ENCODE assay signal across 1 cellular context in genomic region chr1:21100496-21100895, GRCh38.
TF ChIP-seq lines count a peak whose summit lies in the region.

No MANE protein-coding gene starts in this region.

TF ChIP-seq in K562, 482 proteins besides CTCF, POLR2A, EP300 and RAD21 (continued from another document):
- TF ChIP-seq ZNF655 (CRISPR knock-in tag; IDR thresholded peaks at IDR 0.05), result no peak
- peak; percentile 80 for TF ChIP-seq ATF3 (IDR thresholded peaks at IDR 0.05)
- no peak for TF ChIP-seq ATF3 (CRISPR knock-in tag; conservative IDR thresholded peaks at IDR 0.05)
- TF ChIP-seq, protein P1, sequence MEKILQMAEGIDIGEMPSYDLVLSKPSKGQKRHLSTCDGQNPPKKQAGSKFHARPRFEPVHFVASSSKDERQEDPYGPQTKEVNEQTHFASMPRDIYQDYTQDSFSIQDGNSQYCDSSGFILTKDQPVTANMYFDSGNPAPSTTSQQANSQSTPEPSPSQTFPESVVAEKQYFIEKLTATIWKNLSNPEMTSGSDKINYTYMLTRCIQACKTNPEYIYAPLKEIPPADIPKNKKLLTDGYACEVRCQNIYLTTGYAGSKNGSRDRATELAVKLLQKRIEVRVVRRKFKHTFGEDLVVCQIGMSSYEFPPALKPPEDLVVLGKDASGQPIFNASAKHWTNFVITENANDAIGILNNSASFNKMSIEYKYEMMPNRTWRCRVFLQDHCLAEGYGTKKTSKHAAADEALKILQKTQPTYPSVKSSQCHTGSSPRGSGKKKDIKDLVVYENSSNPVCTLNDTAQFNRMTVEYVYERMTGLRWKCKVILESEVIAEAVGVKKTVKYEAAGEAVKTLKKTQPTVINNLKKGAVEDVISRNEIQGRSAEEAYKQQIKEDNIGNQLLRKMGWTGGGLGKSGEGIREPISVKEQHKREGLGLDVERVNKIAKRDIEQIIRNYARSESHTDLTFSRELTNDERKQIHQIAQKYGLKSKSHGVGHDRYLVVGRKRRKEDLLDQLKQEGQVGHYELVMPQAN (IDR thresholded peaks at IDR 0.05; ENCODE audit: borderline replicate concordance), result no peak
- TF ChIP-seq HMG20A (CRISPR knock-in tag; conservative IDR thresholded peaks at IDR 0.05), result no peak
- no peak for TF ChIP-seq DDX20 (tag; IDR thresholded peaks at IDR 0.05; ENCODE audit: low read depth)
- TF ChIP-seq FOXA3 (CRISPR knock-in tag; conservative IDR thresholded peaks at IDR 0.05 in 1 of 2, IDR thresholded peaks at IDR 0.05 in 1 of 2), result no peak
- TF ChIP-seq CEBPB (tag; IDR thresholded peaks at IDR 0.05), result peak; percentile 80
- TF ChIP-seq HDGF (IDR thresholded peaks at IDR 0.05), result no peak
- TF ChIP-seq ZKSCAN1 (IDR thresholded peaks at IDR 0.05; ENCODE audit: low read depth, low read length), result no peak
- no peak for TF ChIP-seq TCFL5 (CRISPR knock-in tag; conservative IDR thresholded peaks at IDR 0.05)
- no peak for TF ChIP-seq CTBP1 (IDR thresholded peaks at IDR 0.05; ENCODE audit: borderline replicate concordance)
- TF ChIP-seq ZNF140 (CRISPR knock-in tag; IDR thresholded peaks at IDR 0.05), result no peak
- no peak for TF ChIP-seq MYC (IDR thresholded peaks at IDR 0.05; ENCODE audit: low read depth, low read length)
- TF ChIP-seq MYC (CRISPR knock-in tag; IDR thresholded peaks at IDR 0.05; ENCODE audit: borderline replicate concordance, low read depth), result no peak
- no peak for TF ChIP-seq ZBTB33 (CRISPR knock-in tag; IDR thresholded peaks at IDR 0.05)
- TF ChIP-seq NR2C2 (CRISPR knock-in tag; IDR thresholded peaks at IDR 0.05), result no peak
- TF ChIP-seq NR2C2 (tag; IDR thresholded peaks at IDR 0.05), result 0 out of 2 replicates have a peak, but pooled peaks have one; percentile 26
- no peak for TF ChIP-seq ZNF41 (CRISPR knock-in tag; conservative IDR thresholded peaks at IDR 0.05)
- no peak for TF ChIP-seq CEBPG (CRISPR knock-in tag; IDR thresholded peaks at IDR 0.05)
- TF ChIP-seq CEBPG (tag; conservative IDR thresholded peaks at IDR 0.05 in 1 of 2, IDR thresholded peaks at IDR 0.05 in 1 of 2), result peak; percentile 79 to 84
- TF ChIP-seq, protein P2, sequence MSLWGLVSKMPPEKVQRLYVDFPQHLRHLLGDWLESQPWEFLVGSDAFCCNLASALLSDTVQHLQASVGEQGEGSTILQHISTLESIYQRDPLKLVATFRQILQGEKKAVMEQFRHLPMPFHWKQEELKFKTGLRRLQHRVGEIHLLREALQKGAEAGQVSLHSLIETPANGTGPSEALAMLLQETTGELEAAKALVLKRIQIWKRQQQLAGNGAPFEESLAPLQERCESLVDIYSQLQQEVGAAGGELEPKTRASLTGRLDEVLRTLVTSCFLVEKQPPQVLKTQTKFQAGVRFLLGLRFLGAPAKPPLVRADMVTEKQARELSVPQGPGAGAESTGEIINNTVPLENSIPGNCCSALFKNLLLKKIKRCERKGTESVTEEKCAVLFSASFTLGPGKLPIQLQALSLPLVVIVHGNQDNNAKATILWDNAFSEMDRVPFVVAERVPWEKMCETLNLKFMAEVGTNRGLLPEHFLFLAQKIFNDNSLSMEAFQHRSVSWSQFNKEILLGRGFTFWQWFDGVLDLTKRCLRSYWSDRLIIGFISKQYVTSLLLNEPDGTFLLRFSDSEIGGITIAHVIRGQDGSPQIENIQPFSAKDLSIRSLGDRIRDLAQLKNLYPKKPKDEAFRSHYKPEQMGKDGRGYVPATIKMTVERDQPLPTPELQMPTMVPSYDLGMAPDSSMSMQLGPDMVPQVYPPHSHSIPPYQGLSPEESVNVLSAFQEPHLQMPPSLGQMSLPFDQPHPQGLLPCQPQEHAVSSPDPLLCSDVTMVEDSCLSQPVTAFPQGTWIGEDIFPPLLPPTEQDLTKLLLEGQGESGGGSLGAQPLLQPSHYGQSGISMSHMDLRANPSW (CRISPR knock-in tag; IDR thresholded peaks at IDR 0.05), result no peak
- 0 out of 2 replicates have a peak, but pooled peaks have one; percentile 1 for TF ChIP-seq JUND (IDR thresholded peaks at IDR 0.05; ENCODE audit: borderline replicate concordance, low read depth, low read length)
- TF ChIP-seq JUND (tag; IDR thresholded peaks at IDR 0.05; ENCODE audit: borderline replicate concordance, low read depth, low read length), result no peak; the same call in 2 of the 3 replicates
- TF ChIP-seq ZNF311 (CRISPR knock-in tag; IDR thresholded peaks at IDR 0.05), result no peak
- no peak for TF ChIP-seq MED1 (CRISPR knock-in tag; IDR thresholded peaks at IDR 0.05; ENCODE audit: borderline replicate concordance)
- TF ChIP-seq ARID1B (IDR thresholded peaks at IDR 0.05), result 0 out of 2 replicates have a peak, but pooled peaks have one; percentile 4
- no peak for TF ChIP-seq KDM2B (CRISPR knock-in tag; IDR thresholded peaks at IDR 0.05)
- TF ChIP-seq ERF (CRISPR knock-in tag; IDR thresholded peaks at IDR 0.05), result no peak
- no peak for TF ChIP-seq YY1 (IDR thresholded peaks at IDR 0.05; ENCODE audit: borderline replicate concordance in 1 of 3, control insufficient read depth in 1 of 3, extremely low read depth in 1 of 3, insufficient read depth in 3 of 3, insufficient read length in 1 of 3, insufficient replicate concordance in 2 of 3, low read depth in 1 of 3, low read length in 2 of 3)
- no peak for TF ChIP-seq GTF2E2 (tag; IDR thresholded peaks at IDR 0.05)
